ENCODE assay signal across 17 cellular contexts in genomic region chr5:138520971-138521370, GRCh38. TPM values are rescaled to one million over a fixed set of nuclear protein-coding genes. Genes with fewer than 3 reads are reported as not detected.
DNase-seq lines count a peak whose midpoint lies in the region; ATAC-seq and TF ChIP-seq lines count a peak whose summit lies in the region.
"Had no signal": no experiment of that assay in that cellular context is flagged by ENCODE, and none has a peak within 500 bp of the region (broad histone marks: within the 10 kb centered on the region; RNA-seq: fewer than 3 reads in every experiment).

No MANE protein-coding gene starts in this region.

- no peak overlapping the region for H3K4me3 Mint-ChIP-seq in activated CD8-positive, alpha-beta T cell treated with anti-CD3 and anti-CD28 coated beads for 36 hours
- no peak overlapping the region for H3K4me3 Mint-ChIP-seq in activated CD8-positive, alpha-beta T cell treated with anti-CD3 and anti-CD28 coated beads, Interleukin-2, amount 10 ng/mL, durations not matched to agents 7 days and 5 days
- H3K4me3 Mint-ChIP-seq in activated naive CD8-positive, alpha-beta T cell treated with anti-CD3 and anti-CD28 coated beads for 36 hours = no peak overlapping the region
- H3K4me3 Mint-ChIP-seq: IgD-negative memory B cell had no signal

- no peak for TF ChIP-seq POLR2A in spleen (IDR thresholded peaks at IDR 0.05)

- H2AFZ ChIP-seq in hepatocyte = no peak overlapping the region

- H3K36me3 Mint-ChIP-seq in activated CD8-positive, alpha-beta T cell treated with anti-CD3 and anti-CD28 coated beads for 36 hours (ENCODE audit: low read depth) = peaks cover 34% of the 10 kb centered on the region
- peaks cover 34% of the 10 kb centered on the region for H3K36me3 Mint-ChIP-seq in activated CD8-positive, alpha-beta T cell treated with anti-CD3 and anti-CD28 coated beads, Interleukin-2, amount 10 ng/mL, durations not matched to agents 7 days and 5 days (ENCODE audit: low read depth)
- H3K36me3 Mint-ChIP-seq in activated naive CD8-positive, alpha-beta T cell treated with anti-CD3 and anti-CD28 coated beads for 36 hours = peaks cover 18% of the 10 kb centered on the region
- H3K36me3 Mint-ChIP-seq: IgD-negative memory B cell had no signal

- no peak overlapping the region for H3K4me2 ChIP-seq in hepatocyte

- peaks cover 84% of the 10 kb centered on the region for H3K79me2 ChIP-seq in hepatocyte

- H3K27ac Mint-ChIP-seq in activated CD8-positive, alpha-beta T cell treated with anti-CD3 and anti-CD28 coated beads for 36 hours = peak overlapping the region; percentile 57
- H3K27ac Mint-ChIP-seq in activated CD8-positive, alpha-beta T cell treated with anti-CD3 and anti-CD28 coated beads, Interleukin-2, amount 10 ng/mL, durations not matched to agents 7 days and 5 days = no peak overlapping the region
- H3K27ac Mint-ChIP-seq in activated naive CD8-positive, alpha-beta T cell treated with anti-CD3 and anti-CD28 coated beads for 36 hours = peak overlapping the region; percentile 29
- H3K27ac Mint-ChIP-seq: IgD-negative memory B cell had no signal

- no peak for TF ChIP-seq CTCF in activated CD8-positive, alpha-beta T cell treated with anti-CD3 and anti-CD28 coated beads for 36 hours (IDR thresholded peaks at IDR 0.05)
- no peak for TF ChIP-seq CTCF in HEK293 (tag by site-specific recombination; IDR thresholded peaks at IDR 0.05)
- no peak for TF ChIP-seq CTCF in neutrophil (IDR thresholded peaks at IDR 0.05)
- TF ChIP-seq CTCF in spleen (IDR thresholded peaks at IDR 0.05 in 8 of 11, conservative IDR thresholded peaks at IDR 0.05 in 3 of 11) = no peak
- no peak for TF ChIP-seq CTCF in hepatocyte (IDR thresholded peaks at IDR 0.05; ENCODE audit: poor library complexity)

- no peaks in the 10 kb centered on the region for H3K27me3 Mint-ChIP-seq in activated CD8-positive, alpha-beta T cell treated with anti-CD3 and anti-CD28 coated beads for 36 hours
- H3K27me3 Mint-ChIP-seq in activated CD8-positive, alpha-beta T cell treated with anti-CD3 and anti-CD28 coated beads, Interleukin-2, amount 10 ng/mL, durations not matched to agents 7 days and 5 days (ENCODE audit: low read depth) = no peaks in the 10 kb centered on the region
- no peaks in the 10 kb centered on the region for H3K27me3 Mint-ChIP-seq in activated naive CD8-positive, alpha-beta T cell treated with anti-CD3 and anti-CD28 coated beads for 36 hours
- H3K27me3 Mint-ChIP-seq: IgD-negative memory B cell had no signal

- DNase-seq in activated CD8-positive, alpha-beta T cell treated with anti-CD3 and anti-CD28 coated beads for 36 hours = no peak
- DNase-seq in activated CD8-positive, alpha-beta T cell treated with anti-CD3 and anti-CD28 coated beads, Interleukin-2, amount 10 ng/mL, durations not matched to agents 7 days and 5 days = no peak
- DNase-seq in activated naive CD8-positive, alpha-beta T cell treated with anti-CD3 and anti-CD28 coated beads for 36 hours = no peak
- DNase-seq in spleen (no peak), hepatocyte (ENCODE audit: low spot score) (no peak)
- DNase-seq: 8988T, C1 segment of cervical spinal cord, HCEC 1CT, MV-4-11, NCI-H1417 treated with DMSO at 0.1 percent for 48 hours, NCI-H2029 treated with DMSO at 0.1 percent for 48 hours, NCI-H510A treated with DMSO at 0.1 percent for 48 hours, SHP77 had no signal

- H3K4me1 Mint-ChIP-seq in activated CD8-positive, alpha-beta T cell treated with anti-CD3 and anti-CD28 coated beads for 36 hours (ENCODE audit: low read depth) = peaks cover 29% of the 10 kb centered on the region
- H3K4me1 Mint-ChIP-seq in activated CD8-positive, alpha-beta T cell treated with anti-CD3 and anti-CD28 coated beads, Interleukin-2, amount 10 ng/mL, durations not matched to agents 7 days and 5 days (ENCODE audit: low read depth) = peaks cover 11% of the 10 kb centered on the region
- peaks cover 28% of the 10 kb centered on the region for H3K4me1 Mint-ChIP-seq in activated naive CD8-positive, alpha-beta T cell treated with anti-CD3 and anti-CD28 coated beads for 36 hours

- H3K4me3 ChIP-seq in HEK293 (ENCODE audit: low read depth, low read length) (no peak overlapping the region), neutrophil (ENCODE audit: low read depth in 1 of 2, low read length in 1 of 2) (no peak overlapping the region), spleen (no peak overlapping the region), hepatocyte (no peak overlapping the region)

- ATAC-seq in activated CD8-positive, alpha-beta T cell treated with anti-CD3 and anti-CD28 coated beads for 36 hours = no peak
- no peak for ATAC-seq in activated CD8-positive, alpha-beta T cell treated with anti-CD3 and anti-CD28 coated beads, Interleukin-2, amount 10 ng/mL, durations not matched to agents 7 days and 5 days
- no peak for ATAC-seq in HG03039 (IDR thresholded peaks at IDR 0.05; ENCODE audit: unreplicated experiment)

- H3K9me3 ChIP-seq in HEK293 (ENCODE audit: control insufficient read depth, insufficient read depth, low read depth, low read length) (no peaks in the 10 kb centered on the region), neutrophil (no peaks in the 10 kb centered on the region), spleen (no peaks in the 10 kb centered on the region), hepatocyte (ENCODE audit: low read depth) (no peaks in the 10 kb centered on the region)

- 91 to 98% (median 97%) methylated on average over 1 of the region's 1 CpG for WGBS in spleen, 5 donors
- WGBS in hepatocyte (ENCODE audit: low lambda C conversion rate, missing lambda C conversion rate) = 97% methylated on average over 1 of the region's 1 CpG

- intact Hi-C loops in activated CD8-positive, alpha-beta T cell treated with anti-CD3 and anti-CD28 coated beads for 36 hours (cut with micrococcal nuclease) = no loop called here
- intact Hi-C loops in spleen (cut with DNase I; ENCODE audit: low total_unique reads) = no loop called here

- no peaks in the 10 kb centered on the region for H3K9me3 Mint-ChIP-seq in activated CD8-positive, alpha-beta T cell treated with anti-CD3 and anti-CD28 coated beads for 36 hours
- no peaks in the 10 kb centered on the region for H3K9me3 Mint-ChIP-seq in activated CD8-positive, alpha-beta T cell treated with anti-CD3 and anti-CD28 coated beads, Interleukin-2, amount 10 ng/mL, durations not matched to agents 7 days and 5 days (ENCODE audit: insufficient read depth)
- H3K9me3 Mint-ChIP-seq in activated naive CD8-positive, alpha-beta T cell treated with anti-CD3 and anti-CD28 coated beads for 36 hours = no peaks in the 10 kb centered on the region
- H3K9me3 Mint-ChIP-seq: IgD-negative memory B cell had no signal

- H3K27ac ChIP-seq in HEK293 (ENCODE audit: extremely low read depth, low read depth, low read length) = no peak overlapping the region
- H3K27ac ChIP-seq in neutrophil = peak overlapping the region; percentile 53
- H3K27ac ChIP-seq in spleen = peak overlapping the region in 1 of 8 donors; percentile 17
- H3K27ac ChIP-seq in hepatocyte = no peak overlapping the region

- no peaks in the 10 kb centered on the region for H3K4me1 ChIP-seq in HEK293 (ENCODE audit: control insufficient read depth, insufficient read depth, low read length)
- peaks cover 11 to 28% of the 10 kb centered on the region in 2 experiments for H3K4me1 ChIP-seq in neutrophil (ENCODE audit: control insufficient read depth in 1 of 2, insufficient read depth in 1 of 2, low read depth in 1 of 2, low read length in 1 of 2)
- H3K4me1 ChIP-seq in spleen = peaks cover 7 to 55% (median 16%) of the 10 kb centered on the region in 6 donors
- no peaks in the 10 kb centered on the region for H3K4me1 ChIP-seq in hepatocyte (ENCODE audit: insufficient read depth)

- H3K9me2 ChIP-seq in hepatocyte (replicated peaks; ENCODE audit: insufficient read depth) = no peaks in the 10 kb centered on the region

- H4K20me1 ChIP-seq in hepatocyte (ENCODE audit: insufficient read depth, poor library complexity, severe bottlenecking) = peaks cover 35% of the 10 kb centered on the region

- H3K27me3 ChIP-seq in neutrophil = no peaks in the 10 kb centered on the region
- no peaks in the 10 kb centered on the region for H3K27me3 ChIP-seq in spleen (replicated peaks in 1 of 7)
- H3K27me3 ChIP-seq in hepatocyte = no peaks in the 10 kb centered on the region

- CTCF ChIA-PET in activated CD8-positive, alpha-beta T cell treated with anti-CD3 and anti-CD28 coated beads for 36 hours (lab: Charles Lee) = interaction anchor here (1.2 kb wide), 1 partner anchor 17 kb away, joined by 5 read pairs; no protein-coding TSS in a partner anchor
- CTCF ChIA-PET in activated CD8-positive, alpha-beta T cell treated with anti-CD3 and anti-CD28 coated beads, Interleukin-2, amount 10 ng/mL, durations not matched to agents 7 days and 5 days (lab: Charles Lee) = no interaction called here
- CTCF ChIA-PET in HEK293 (lab: Yijun Ruan, JAX) = interaction anchor here (0.8 to 1.2 kb wide), 2 partner anchors 15 to 17 kb away, joined by 3 to 4 read pairs; no protein-coding TSS in a partner anchor

- POLR2A ChIA-PET in activated CD8-positive, alpha-beta T cell treated with anti-CD3 and anti-CD28 coated beads for 36 hours (lab: Charles Lee) = interaction anchor here (0.7 kb wide), 1 partner anchor 96 kb away, joined by 3 read pairs; no protein-coding TSS in a partner anchor
- POLR2A ChIA-PET in activated CD8-positive, alpha-beta T cell treated with anti-CD3 and anti-CD28 coated beads, Interleukin-2, amount 10 ng/mL, durations not matched to agents 7 days and 5 days (lab: Charles Lee) = no interaction called here
- POLR2A ChIA-PET in HEK293 (lab: Yijun Ruan, JAX) = interaction anchor here (1.0 to 1.2 kb wide), 2 partner anchors 11 to 22 kb away, joined by 3 read pairs; partner anchors contain the start of gene ETF1

- H3K36me3 ChIP-seq in HEK293 (ENCODE audit: control insufficient read depth in 2 of 2, insufficient read depth in 1 of 2, low read length in 2 of 2) (peaks cover 29 to 38% of the 10 kb centered on the region in 2 experiments), neutrophil (peaks cover 32% of the 10 kb centered on the region), spleen (peaks cover 3 to 53% (median 28%) of the 10 kb centered on the region in 6 donors), hepatocyte (replicated peaks; ENCODE audit: insufficient read depth, low read depth) (peaks cover 5% of the 10 kb centered on the region)

RNA-seq across cellular contexts. Expression of gene ETF1, which starts 22.1 kb away (rescaled TPM):
- 100 to 1,000 TPM; 154 to 161 TPM for total RNA-seq in activated CD8-positive, alpha-beta T cell treated with anti-CD3 and anti-CD28 coated beads for 36 hours
- total RNA-seq in activated CD8-positive, alpha-beta T cell treated with anti-CD3 and anti-CD28 coated beads, Interleukin-2, amount 10 ng/mL, durations not matched to agents 7 days and 5 days = 10 to 100 TPM; 92.7 to 93.3 TPM
- total RNA-seq in activated naive CD8-positive, alpha-beta T cell treated with anti-CD3 and anti-CD28 coated beads for 36 hours = 100 to 1,000 TPM; 256 TPM
- total RNA-seq in spleen (10 to 100 TPM; 42.7 to 78.8 (median 56.1) TPM), hepatocyte (90.5 and 93.3 TPM in 2 replicates)
- polyA plus RNA-seq in spleen (10 to 100 TPM; 21.3 to 35.4 (median 23.3) TPM), hepatocyte (35.3 and 42.6 TPM in 2 replicates)

RNA-seq across cellular contexts. Expression of gene HSPA9, which starts 54.2 kb away (rescaled TPM):
- total RNA-seq in activated CD8-positive, alpha-beta T cell treated with anti-CD3 and anti-CD28 coated beads for 36 hours = 100 to 1,000 TPM; 426 to 442 TPM
- 100 to 1,000 TPM; 214 to 216 TPM for total RNA-seq in activated CD8-positive, alpha-beta T cell treated with anti-CD3 and anti-CD28 coated beads, Interleukin-2, amount 10 ng/mL, durations not matched to agents 7 days and 5 days
- total RNA-seq in activated naive CD8-positive, alpha-beta T cell treated with anti-CD3 and anti-CD28 coated beads for 36 hours = 100 to 1,000 TPM; 578 to 584 TPM
- total RNA-seq in spleen (100 to 1,000 TPM; 108 to 187 (median 158) TPM), hepatocyte (383 and 429 TPM in 2 replicates)
- polyA plus RNA-seq in spleen (10 to 100 TPM; 50.4 to 77.7 (median 62.2) TPM), hepatocyte (211 and 212 TPM in 2 replicates)

RNA-seq across cellular contexts. Expression of gene EGR1, which starts 55.7 kb away (rescaled TPM):
- total RNA-seq in activated CD8-positive, alpha-beta T cell treated with anti-CD3 and anti-CD28 coated beads for 36 hours = 10 to 100 TPM; 46.0 to 46.4 TPM
- 10 to 100 TPM in 1 of 2 experiments, 1 to 10 TPM in 1; 8.9 to 10.1 TPM for total RNA-seq in activated CD8-positive, alpha-beta T cell treated with anti-CD3 and anti-CD28 coated beads, Interleukin-2, amount 10 ng/mL, durations not matched to agents 7 days and 5 days
- total RNA-seq in activated naive CD8-positive, alpha-beta T cell treated with anti-CD3 and anti-CD28 coated beads for 36 hours = 10 to 100 TPM; 48.0 to 48.1 TPM
- total RNA-seq in spleen (100 to 1,000 TPM in 2 of 7 donors, 10 to 100 TPM in 2, 1 to 10 TPM in 3; 2.8 to 138 (median 13.5) TPM), hepatocyte (64.2 and 95.4 TPM in 2 replicates)
- polyA plus RNA-seq in spleen (10 to 100 TPM in 1 of 3 donors, 1 to 10 TPM in 2; 2.7 to 11.7 (median 5.3) TPM), hepatocyte (336 and 434 TPM in 2 replicates)
